Comparison of ENCODE assay signal across 35 cellular contexts in genomic region chr9:117709936-117710335, GRCh38. TPM values are rescaled to one million over a fixed set of nuclear protein-coding genes. Genes with fewer than 3 reads are reported as not detected.
"Had no signal": no experiment of that assay in that cellular context is flagged by ENCODE, and none has a peak within 500 bp of the region (broad histone marks: within the 10 kb centered on the region; RNA-seq: fewer than 3 reads in every experiment).

No MANE protein-coding gene starts in this region.

- H3K27me3 ChIP-seq: adrenal gland, ascending aorta, cardiac muscle cell had no signal

- FAIRE-seq: bronchial epithelial cell, TTC549 had no signal

- H3K4me1 ChIP-seq: ascending aorta had no signal

- DNase-seq: activated B cell treated with CpG ODN at 0.5 μM for 24 hours; activated CD4-positive, alpha-beta memory T cell treated with anti-CD3 and anti-CD28 coated beads for 36 hours; activated CD4-positive, alpha-beta T cell treated with anti-CD3 and anti-CD28 coated beads for 4 hours; activated CD4-positive, alpha-beta T cell treated with anti-CD3 and anti-CD28 coated beads, Interleukin-2, amount 10 ng/mL, durations not matched to agents 24 days and 14 days; activated CD4-positive, alpha-beta T cell treated with anti-CD3 and anti-CD28 coated beads, Interleukin-2, amount 50 U/mL, for 1 hour; activated CD4-positive, alpha-beta T cell treated with anti-CD3 and anti-CD28 coated beads, Interleukin-2, amount 50 U/mL, for 4 hours; activated CD4-positive, CD25-positive, alpha-beta regulatory T cell treated with anti-CD3 and anti-CD28 coated beads, Interleukin-2, amount 50 U/mL, for 72 hours; activated CD8-positive, alpha-beta memory T cell treated with anti-CD3 and anti-CD28 coated beads, Interleukin-2, amount 50 U/mL, for 4 hours; activated CD8-positive, alpha-beta T cell treated with anti-CD3 and anti-CD28 coated beads for 36 hours; activated effector memory CD4-positive, alpha-beta T cell treated with anti-CD3 and anti-CD28 coated beads, Interleukin-2, amount 50 U/mL, for 16 hours; activated gamma-delta T cell treated with Interleukin-2 at 50 U/mL for 16 hours; activated naive CD4-positive, alpha-beta T cell; activated naive CD4-positive, alpha-beta T cell treated with anti-CD3 and anti-CD28 coated beads for 36 hours; activated naive CD4-positive, alpha-beta T cell treated with anti-CD3 and anti-CD28 coated beads, Interleukin-2, amount 50 U/mL, for 16 hours; activated naive CD8-positive, alpha-beta T cell treated with anti-CD3 and anti-CD28 coated beads for 36 hours; activated T-cell treated with anti-CD3 and anti-CD28 coated beads for 4 hours; activated T-cell treated with anti-CD3 and anti-CD28 coated beads, Interleukin-2, amount 50 U/mL, for 1 hour; activated T-cell treated with anti-CD3 and anti-CD28 coated beads, Interleukin-2, amount 50 U/mL, for 4 hours; activated T-cell treated with anti-CD3 and anti-CD28 coated beads, Interleukin-2, amount 50 U/mL, for 72 hours; adrenal gland; amniotic stem cell; caudate nucleus; cerebellar nuclear complex; T-helper 1 cell; T-helper 2 cell; T-helper 9 cell had no signal

- H3K4me3 ChIP-seq: ascending aorta, cardiac muscle cell had no signal

- H3K27ac ChIP-seq: adrenal gland, ascending aorta, cardiac muscle cell, VCaP had no signal

- H3K9me3 ChIP-seq: adrenal gland had no signal

- H3K36me3 ChIP-seq: cardiac muscle cell had no signal

- ATAC-seq: activated CD8-positive, alpha-beta T cell treated with anti-CD3 and anti-CD28 coated beads for 36 hours; activated naive CD4-positive, alpha-beta T cell treated with anti-CD3 and anti-CD28 coated beads, Interleukin-2, amount 50 U/mL, for 72 hours; activated T-cell treated with anti-CD3 and anti-CD28 coated beads, Interleukin-2, amount 50 U/mL, for 4 hours; activated T-cell treated with anti-CD3 and anti-CD28 coated beads, Interleukin-2, amount 50 U/mL, for 72 hours; activated T-helper 17 cell treated with anti-CD3 and anti-CD28 coated beads, Interleukin-2, amount 50 U/mL, for 72 hours had no signal

RNA-seq across cellular contexts. Expression of gene TLR4, which starts 5.7 kb away (rescaled TPM):
- total RNA-seq: activated CD4-positive, alpha-beta memory T cell treated with anti-CD3 and anti-CD28 coated beads for 36 hours; activated CD4-positive, alpha-beta T cell treated with anti-CD3 and anti-CD28 coated beads, Interleukin-2, amount 10 ng/mL, durations not matched to agents 24 days and 14 days; activated CD8-positive, alpha-beta memory T cell treated with anti-CD3 and anti-CD28 coated beads for 36 hours; activated CD8-positive, alpha-beta T cell treated with anti-CD3 and anti-CD28 coated beads for 36 hours; activated naive CD4-positive, alpha-beta T cell treated with anti-CD3 and anti-CD28 coated beads for 36 hours; activated naive CD4-positive, alpha-beta T cell treated with anti-CD3 and anti-CD28 coated beads, Interleukin-2, amount 50 U/mL, for 72 hours; activated naive CD8-positive, alpha-beta T cell treated with anti-CD3 and anti-CD28 coated beads for 36 hours; activated T-helper 1 cell treated with anti-CD3 and anti-CD28 coated beads, Interleukin-12 subunit alpha, Interleukin-12 subunit beta, Interleukin-2, Interleukin-4 antibody, amounts not matched to agents 30 ng/mL and 10 ng/mL and 1 ng/mL, durations not matched to agents 14 hours and 24 hours and 36 hours; activated T-helper 17 cell treated with anti-CD3 and anti-CD28 coated beads, Interleukin-2, amount 50 U/mL, for 72 hours had no signal
- polyA plus RNA-seq: cardiac muscle cell had no signal
